ENCODE assay signal across 19 cellular contexts in the genomic region with DNA sequence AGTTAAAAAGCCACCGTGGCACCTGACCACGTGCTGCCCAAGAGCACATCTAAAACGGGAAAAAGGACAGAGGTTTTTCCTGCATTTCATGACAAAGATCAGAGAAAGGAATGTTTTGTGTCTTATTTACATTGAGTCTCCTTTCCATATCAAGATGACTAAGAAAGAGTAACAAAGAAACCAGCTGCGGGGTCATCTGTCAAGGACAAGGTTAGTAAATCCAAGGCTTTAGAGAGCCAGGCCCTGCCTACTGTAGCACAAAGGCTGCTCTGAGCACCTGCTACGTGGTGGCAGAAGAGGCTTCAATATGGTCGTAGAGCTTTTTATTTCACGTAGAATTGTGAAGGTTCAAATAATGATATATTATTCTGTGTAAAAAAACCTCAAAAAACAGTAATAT. TPM values are rescaled to one million over a fixed set of nuclear protein-coding genes. Genes with fewer than 3 reads are reported as not detected.
DNase-seq lines count a peak whose midpoint lies in the region; ATAC-seq and TF ChIP-seq lines count a peak whose summit lies in the region.
"Had no signal": no experiment of that assay in that cellular context is flagged by ENCODE, and none has a peak within 500 bp of the region (broad histone marks: within the 10 kb centered on the region; RNA-seq: fewer than 3 reads in every experiment).

No MANE protein-coding gene starts in this region.

- no peak overlapping the region for H2BK15ac ChIP-seq in H9 (ENCODE audit: low read depth, low read length)

- TF ChIP-seq CTCF in H9 (conservative IDR thresholded peaks at IDR 0.05) = no peak
- no peak for TF ChIP-seq CTCF in brain (conservative IDR thresholded peaks at IDR 0.05)

- H3T11ph ChIP-seq in H9 (ENCODE audit: low read length) = no peak overlapping the region

- no peak overlapping the region for H3K14ac ChIP-seq in H9 (ENCODE audit: insufficient read depth, low read length)

- peaks cover 5 to 7% of the 10 kb centered on the region in 2 experiments for H3K4me1 Mint-ChIP-seq in H9
- peaks cover 36% of the 10 kb centered on the region for H3K4me1 Mint-ChIP-seq in brain

- H3K4me3 Mint-ChIP-seq in H9 (no peak overlapping the region; a peak in 1 of 5 replicates), brain (no peak overlapping the region)

- intact Hi-C loops in head of caudate nucleus (cut with DNase I) = loop anchor here (10.0 kb wide), 1 partner anchor 54 kb away; the partner anchor contains the start of gene PRELID3A

- ATAC-seq in GM18511 (IDR thresholded peaks at IDR 0.05; ENCODE audit: unreplicated experiment) = no peak

- H3K18ac ChIP-seq in H9 (ENCODE audit: insufficient read length, low read depth, low read length) = no peak overlapping the region

- H3K27ac ChIP-seq in H9 (ENCODE audit: insufficient read length, low read depth, low read length) = no peak overlapping the region
- H3K27ac ChIP-seq: 22Rv1, C4-2B, GM23248, SK-N-MC had no signal

- no peaks in the 10 kb centered on the region for H3K23me2 ChIP-seq in H9 (ENCODE audit: insufficient read length, low read depth, low read length, poor library complexity, severe bottlenecking)

- H3K56ac ChIP-seq in H9 (ENCODE audit: insufficient read length, low read depth, low read length) = no peak overlapping the region

- no peak overlapping the region for H4K5ac ChIP-seq in H9 (ENCODE audit: insufficient read length, low read depth, low read length)

- no peak overlapping the region for H3K9ac ChIP-seq in H9 (ENCODE audit: extremely low read depth, insufficient read length, low read length)
- H3K9ac ChIP-seq: GM23248 had no signal

- no peak overlapping the region for H3K4ac ChIP-seq in H9 (ENCODE audit: low read depth, low read length)

- no peaks in the 10 kb centered on the region for H3K4me1 ChIP-seq in H9 (ENCODE audit: insufficient read depth, low read length)

- DNase-seq in DMS53 (lab: John Stamatoyannopoulos, UW) (peak; percentile 78), DMS53 treated with DMSO at 0.1 percent for 48 hours (lab: John Stamatoyannopoulos, UW; ENCODE audit: unreplicated experiment) (no peak), H9 (no peak), left kidney (ENCODE audit: low read depth, low spot score) (peak; percentile 57), ureter (ENCODE audit: low spot score) (no peak), head of caudate nucleus (no peak)
- DNase-seq: AML-193, GM23248, NCI-H1105, NCI-H187, NCI-H2171 treated with DMSO at 0.1 percent for 48 hours, NCI-H446, NCI-H526 treated with DMSO at 0.1 percent for 48 hours, Right ventricle myocardium superior had no signal

- no peak overlapping the region for H4K8ac ChIP-seq in H9 (replicated peaks; ENCODE audit: insufficient read length, low read depth, low read length)

- H3K27ac Mint-ChIP-seq in H9 (peak overlapping the region in 2 of 3 experiments; percentile 74 to 84; a peak in 6 of 7 replicates), brain (peak overlapping the region in 4 of 5 experiments; percentile 30 to 85 (median 70))

- H3K36me3 Mint-ChIP-seq in H9 (ENCODE audit: insufficient read depth in 1 of 3, low read depth in 3 of 3) (peaks cover 4 to 5% (median 4%) of the 10 kb centered on the region in 3 experiments; a peak in 4 of 7 replicates), brain (peaks cover 79% of the 10 kb centered on the region)

- H3K27me3 ChIP-seq in H9 (ENCODE audit: insufficient read depth, low read length) = no peaks in the 10 kb centered on the region

- H2AFZ ChIP-seq in H9 (ENCODE audit: low read length) = no peak overlapping the region
- H2AFZ ChIP-seq: GM23248 had no signal

- no peak overlapping the region for H2BK5ac ChIP-seq in H9 (ENCODE audit: insufficient read length, low read length)

- H3K27me3 Mint-ChIP-seq in H9 (ENCODE audit: low read depth) (no peaks in the 10 kb centered on the region), brain (peaks cover 4% of the 10 kb centered on the region)

- WGBS in H9 (ENCODE audit: extremely low coverage, insufficient read length, low lambda C conversion rate) = no CpG with 5 or more reads among the region's 7 CpGs

- no peak overlapping the region for H3K4me2 ChIP-seq in H9 (ENCODE audit: insufficient read depth, insufficient read length, low read length)

- no peaks in the 10 kb centered on the region for H3K79me2 ChIP-seq in H9 (ENCODE audit: insufficient read depth, low read length)

- no peak overlapping the region for H2BK20ac ChIP-seq in H9 (ENCODE audit: low read depth, low read length, poor library complexity, severe bottlenecking)

- H3K23ac ChIP-seq in H9 (ENCODE audit: insufficient read length, low read depth, low read length) = no peak overlapping the region

- peaks cover 3% of the 10 kb centered on the region for H4K20me1 ChIP-seq in H9 (ENCODE audit: control insufficient read depth, insufficient read depth, insufficient read length)

- H2BK120ac ChIP-seq in H9 (ENCODE audit: low read depth, low read length, poor library complexity, severe bottlenecking) = no peak overlapping the region

- no peaks in the 10 kb centered on the region for H3K9me3 Mint-ChIP-seq in H9
- no peaks in the 10 kb centered on the region for H3K9me3 Mint-ChIP-seq in brain

- no peak overlapping the region for H2BK12ac ChIP-seq in H9 (ENCODE audit: insufficient read length, low read depth, low read length)

- no peak overlapping the region for H2AK5ac ChIP-seq in H9 (ENCODE audit: insufficient read length, low read length)

- H3K79me1 ChIP-seq in H9 (ENCODE audit: insufficient read depth, low read depth, low read length, poor library complexity, severe bottlenecking) = no peaks in the 10 kb centered on the region

- no peaks in the 10 kb centered on the region for H3K9me3 ChIP-seq in H9 (ENCODE audit: control insufficient read depth, low read depth, low read length)

- no peak overlapping the region for H4K91ac ChIP-seq in H9 (ENCODE audit: insufficient read length, low read depth, low read length)

RNA-seq across cellular contexts. Expression of gene PRELID3A, which starts 51.0 kb away (rescaled TPM):
- total RNA-seq in H9 (2021) (4.8 and 5.4 TPM in 2 replicates), ureter (5.2 TPM)
- polyA plus RNA-seq in brain (ENCODE audit: insufficient read depth, low read depth, low replicate concordance) = 5.4 TPM

Comparison
In these comparisons a context has a peak if more than half of its experiments do, and no peak if none do; other contexts are left out.
1. DNase-seq: peak in DMS53 (single experiment) and left kidney (single experiment); none in DMS53 treated with DMSO at 0.1 percent for 48 hours (single experiment), H9 (single experiment), ureter (single experiment) and head of caudate nucleus (0 of 42).